ENCODE assay signal across 14 cellular contexts in the genomic region with DNA sequence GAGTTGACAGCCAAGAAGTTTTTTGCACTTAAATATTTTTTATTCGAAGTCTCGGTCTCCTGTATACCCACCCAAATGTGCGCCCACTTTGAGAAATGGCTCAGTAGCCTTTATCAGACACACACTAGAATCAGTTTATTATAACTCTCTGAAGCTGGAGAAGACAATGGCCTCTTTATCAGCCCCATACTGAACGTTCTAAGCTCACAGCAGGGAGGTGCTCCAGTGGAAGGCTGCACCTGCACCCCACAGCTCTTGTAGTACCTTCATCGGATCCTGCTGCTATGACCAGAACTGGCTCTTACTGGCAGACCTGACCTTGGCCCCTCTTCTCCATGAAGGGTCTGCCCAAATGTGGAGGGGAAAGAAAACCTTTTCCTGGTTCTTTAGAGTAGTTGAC.
DNase-seq lines count a peak whose midpoint lies in the region; ATAC-seq lines count a peak whose summit lies in the region.
"Had no signal": no experiment of that assay in that cellular context is flagged by ENCODE, and none has a peak within 500 bp of the region (broad histone marks: within the 10 kb centered on the region; RNA-seq: fewer than 3 reads in every experiment).

No MANE protein-coding gene starts in this region.

- H3K4me1 Mint-ChIP-seq in natural killer cell treated with Interleukin-12 subunit alpha and Interleukin-12 subunit beta and Interleukin-15 and Interleukin-18, amount 100 ng/mL, for 72 hours (ENCODE audit: low read depth in 2 of 2): peaks cover 0 to 4% of the 10 kb centered on the region in 2 donors

- no peak overlapping the region for H3K27ac Mint-ChIP-seq in natural killer cell treated with Interleukin-12 subunit alpha and Interleukin-12 subunit beta and Interleukin-15 and Interleukin-18, amount 100 ng/mL, for 72 hours
- H3K27ac Mint-ChIP-seq: IgD-negative memory B cell; T-helper 1 cell treated with Interleukin-12 subunit alpha and Interleukin-12 subunit beta and Interleukin-4 antibody, amounts not matched to agents 30 μg/mL and 1 μg/mL, for 36 hours had no signal

- H3K27me3 Mint-ChIP-seq in natural killer cell treated with Interleukin-12 subunit alpha and Interleukin-12 subunit beta and Interleukin-15 and Interleukin-18, amount 100 ng/mL, for 72 hours: peaks cover 3 to 8% of the 10 kb centered on the region in 2 donors

- no peak overlapping the region for H3K4me3 Mint-ChIP-seq in natural killer cell treated with Interleukin-12 subunit alpha and Interleukin-12 subunit beta and Interleukin-15 and Interleukin-18, amount 100 ng/mL, for 72 hours
- H3K4me3 Mint-ChIP-seq: IgD-negative memory B cell; T-helper 1 cell treated with Interleukin-12 subunit alpha and Interleukin-12 subunit beta and Interleukin-4 antibody, amounts not matched to agents 30 μg/mL and 1 μg/mL, for 36 hours had no signal

- H3K36me3 Mint-ChIP-seq in natural killer cell treated with Interleukin-12 subunit alpha and Interleukin-12 subunit beta and Interleukin-15 and Interleukin-18, amount 100 ng/mL, for 72 hours: no peaks in the 10 kb centered on the region
- H3K36me3 Mint-ChIP-seq: IgD-negative memory B cell had no signal

- peak; percentile 27 to 75 (median 27) for DNase-seq in NCI-H1417 (lab: John Stamatoyannopoulos, UW)
- DNase-seq in NCI-H1417 treated with DMSO at 0.1 percent for 48 hours (lab: John Stamatoyannopoulos, UW): no peak
- peak; percentile 35 for DNase-seq in NCI-H1105 treated with DMSO at 0.1 percent for 48 hours (lab: John Stamatoyannopoulos, UW)
- peak; percentile 93 for DNase-seq in NCI-H345 (lab: John Stamatoyannopoulos, UW)
- DNase-seq in SK-MEL-5 (ENCODE audit: low read depth, low spot score): peak; percentile 61
- DNase-seq in H4 (ENCODE audit: low spot score): no peak
- no peak for DNase-seq in effector CD4-positive, alpha-beta T cell
- no peak for DNase-seq in natural killer cell treated with Interleukin-12 subunit alpha and Interleukin-12 subunit beta and Interleukin-15 and Interleukin-18, amount 100 ng/mL, for 72 hours (ENCODE audit: low spot score)
- DNase-seq: 8988T, Peyer's patch, SHP77 had no signal

- no peak for ATAC-seq in natural killer cell treated with Interleukin-12 subunit alpha and Interleukin-12 subunit beta and Interleukin-15 and Interleukin-18, amount 100 ng/mL, for 72 hours
- ATAC-seq: HCT116 had no signal

- in situ Hi-C loops in SK-MEL-5 (cut with HindIII; ENCODE audit: low pct_unique_long_range_greater_than_20kb, low sequenced_read_pairs): no loop called here

- no peaks in the 10 kb centered on the region for H3K9me3 Mint-ChIP-seq in natural killer cell treated with Interleukin-12 subunit alpha and Interleukin-12 subunit beta and Interleukin-15 and Interleukin-18, amount 100 ng/mL, for 72 hours
- H3K9me3 Mint-ChIP-seq: IgD-negative memory B cell; T-helper 1 cell treated with Interleukin-12 subunit alpha and Interleukin-12 subunit beta and Interleukin-4 antibody, amounts not matched to agents 30 μg/mL and 1 μg/mL, for 36 hours had no signal

Comparison
In these comparisons a context has a peak if more than half of its experiments do, and no peak if none do; other contexts are left out.
1. DNase-seq: peak in NCI-H1417 (3 of 3), NCI-H1105 treated with DMSO at 0.1 percent for 48 hours (single experiment), NCI-H345 (single experiment) and SK-MEL-5 (single experiment); none in NCI-H1417 treated with DMSO at 0.1 percent for 48 hours (single experiment), H4 (single experiment), effector CD4-positive, alpha-beta T cell (single experiment) and natural killer cell treated with Interleukin-12 subunit alpha and Interleukin-12 subunit beta and Interleukin-15 and Interleukin-18, amount 100 ng/mL, for 72 hours (single experiment).